28 cellular contexts compared by ENCODE assay signal in genomic region chr12:45696049-45696448, GRCh38.
"Had no signal": no experiment of that assay in that cellular context is flagged by ENCODE, and none has a peak within 500 bp of the region (broad histone marks: within the 10 kb centered on the region; RNA-seq: fewer than 3 reads in every experiment).

No MANE protein-coding gene starts in this region.

- H3K4me2 ChIP-seq: neural progenitor cell had no signal

- H3K9ac ChIP-seq: neural progenitor cell, parathyroid adenoma had no signal

- H3K27me3 Mint-ChIP-seq: naive B cell; naive thymus-derived CD8-positive, alpha-beta T cell; progenitor cell of endocrine pancreas; stimulated activated naive B cell treated with anti-CD40 and anti-IgM and Interleukin-4, amounts not matched to agents 10 μg/mL and 1 μg/mL and 100 μg/mL, for 72 hours had no signal

- H3K4me1 ChIP-seq: parathyroid adenoma, psoas muscle, right lobe of liver, thyroid gland, tibial nerve, upper lobe of left lung, vagina had no signal

- FAIRE-seq: small intestine, urothelium cell line had no signal

- H3K27me3 ChIP-seq: neural progenitor cell, neutrophil, ovary, right lobe of liver, sigmoid colon, stomach, thyroid gland, tibial nerve, upper lobe of left lung, vagina had no signal

- H2AFZ ChIP-seq: neural progenitor cell, parathyroid adenoma had no signal

- H3K79me2 ChIP-seq: parathyroid adenoma had no signal

- H3K36me3 ChIP-seq: neural progenitor cell, neutrophil, ovary, right lobe of liver, sigmoid colon, stomach, thoracic aorta, thyroid gland, upper lobe of left lung, vagina had no signal

- H3K4me3 ChIP-seq: neural progenitor cell, ovary, psoas muscle, right lobe of liver, sigmoid colon, stomach, thoracic aorta, thyroid gland, tibial nerve, upper lobe of left lung, vagina had no signal

- H3K4me1 Mint-ChIP-seq: nephron; neural progenitor cell; stimulated activated effector memory CD8-positive, alpha-beta T cell treated with anti-CD3 and anti-CD28 coated beads, Interleukin-12 subunit alpha, Interleukin-12 subunit beta, amount 100 ng/mL, for 72 hours had no signal

- H3K27ac ChIP-seq: neural progenitor cell, ovary, parathyroid adenoma, psoas muscle, right lobe of liver, sigmoid colon, stomach, thoracic aorta, thyroid gland, tibial nerve, upper lobe of left lung, vagina had no signal

- H3K4me3 Mint-ChIP-seq: nephron; neural progenitor cell; stimulated activated effector memory CD8-positive, alpha-beta T cell treated with anti-CD3 and anti-CD28 coated beads, Interleukin-12 subunit alpha, Interleukin-12 subunit beta, amount 100 ng/mL, for 72 hours; stimulated activated naive B cell treated with anti-CD40 and anti-IgM and Interleukin-4, amounts not matched to agents 10 μg/mL and 1 μg/mL and 100 μg/mL, for 72 hours had no signal

- H3K36me3 Mint-ChIP-seq: naive B cell; stimulated activated effector memory CD8-positive, alpha-beta T cell treated with anti-CD3 and anti-CD28 coated beads, Interleukin-12 subunit alpha, Interleukin-12 subunit beta, amount 100 ng/mL, for 72 hours had no signal

- H3K27ac Mint-ChIP-seq: naive thymus-derived CD8-positive, alpha-beta T cell; nephron; neural progenitor cell; progenitor cell of endocrine pancreas; stimulated activated effector memory CD8-positive, alpha-beta T cell treated with anti-CD3 and anti-CD28 coated beads, Interleukin-12 subunit alpha, Interleukin-12 subunit beta, amount 100 ng/mL, for 72 hours; stimulated activated naive B cell treated with anti-CD40 and anti-IgM and Interleukin-4, amounts not matched to agents 10 μg/mL and 1 μg/mL and 100 μg/mL, for 72 hours had no signal

- ATAC-seq: naive thymus-derived CD8-positive, alpha-beta T cell; psoas muscle; stimulated activated effector memory CD8-positive, alpha-beta T cell treated with anti-CD3 and anti-CD28 coated beads, Interleukin-12 subunit alpha, Interleukin-12 subunit beta, amount 100 ng/mL, for 72 hours; stimulated activated naive B cell treated with anti-CD40 and anti-IgM and Interleukin-4, amounts not matched to agents 10 μg/mL and 1 μg/mL and 100 μg/mL, for 72 hours had no signal

- DNase-seq: naive B cell; naive thymus-derived CD8-positive, alpha-beta T cell; nucleus accumbens; ovary; psoas muscle; right lobe of liver; sigmoid colon; small intestine; stimulated activated CD4-positive, alpha-beta T cell treated with anti-CD3 and anti-CD28 coated beads, Interleukin-15, amount 100 ng/mL, for 24 hours; stimulated activated CD4-positive, alpha-beta T cell treated with anti-CD3 and anti-CD28 coated beads, Interleukin-2, amount 100 ng/mL, for 24 hours; stimulated activated CD4-positive, alpha-beta T cell treated with anti-CD3 and anti-CD28 coated beads, Interleukin-2, amount 100 ng/mL, for 48 hours; stimulated activated CD4-positive, alpha-beta T cell treated with anti-CD3 and anti-CD28 coated beads, Interleukin-4, amount 100 ng/mL, for 24 hours; stimulated activated naive B cell treated with anti-CD40 and anti-IgM and Interleukin-4, amounts not matched to agents 10 μg/mL and 1 μg/mL and 100 μg/mL, for 72 hours; stimulated activated naive CD4-positive, alpha-beta T cell treated with Interleukin-2 at 50 U/mL for 16 hours; stomach; thyroid gland; trophoblast cell had no signal

- H3K9me3 ChIP-seq: neutrophil, ovary, right lobe of liver, thyroid gland had no signal

- H3K9me3 Mint-ChIP-seq: nephron; stimulated activated effector memory CD8-positive, alpha-beta T cell treated with anti-CD3 and anti-CD28 coated beads, Interleukin-12 subunit alpha, Interleukin-12 subunit beta, amount 100 ng/mL, for 72 hours had no signal
